ENCODE assay signal across 8 cellular contexts in the genomic region with DNA sequence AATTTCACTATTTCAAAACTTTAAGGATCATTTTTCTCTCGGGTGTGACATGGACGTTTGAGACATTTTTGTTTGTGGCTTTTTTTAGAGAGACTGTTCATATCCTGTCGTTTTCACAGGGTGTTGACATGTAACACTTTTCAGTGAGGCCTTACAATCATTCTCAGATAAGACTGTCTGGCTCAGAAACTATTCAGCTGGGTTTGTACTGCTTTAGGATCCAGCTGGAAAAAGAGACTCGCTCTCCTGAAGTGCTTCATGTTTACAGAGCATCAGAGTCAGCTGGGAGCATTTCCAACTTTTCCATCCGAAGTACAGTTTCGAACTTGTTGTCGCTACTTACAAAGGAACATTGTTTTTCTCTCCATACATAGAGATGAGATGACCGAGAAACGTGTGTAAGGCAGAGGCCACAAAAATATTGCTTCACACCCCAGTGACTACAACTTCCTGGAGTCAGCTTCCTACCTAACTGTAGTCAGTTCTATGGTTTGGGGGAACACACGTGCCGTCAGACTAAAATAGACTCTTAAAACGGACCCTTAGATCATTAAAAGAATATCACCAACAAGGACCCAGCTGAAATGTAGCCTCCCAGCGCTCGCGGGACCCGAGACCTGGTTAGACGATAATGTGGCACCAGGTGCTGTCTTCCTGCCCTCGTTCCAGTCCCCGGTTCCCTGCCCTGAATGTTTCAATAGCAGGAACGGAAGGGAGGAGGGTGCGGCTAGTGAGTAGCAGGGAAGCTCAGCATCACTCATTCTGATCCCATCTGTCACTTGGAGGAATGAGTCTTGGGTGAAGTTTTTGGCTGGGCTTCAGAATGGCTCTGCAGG.
DNase-seq lines count a peak whose midpoint lies in the region; ATAC-seq and TF ChIP-seq lines count a peak whose summit lies in the region.

No MANE protein-coding gene starts in this region.

- peak overlapping the region; percentile 14 to 22 for H3K4me3 ChIP-seq in right atrium auricular region

- H3K27ac ChIP-seq in 22Rv1 (peak overlapping the region; percentile 44), right atrium auricular region (peak overlapping the region; percentile 65 to 81)

- TF ChIP-seq CTCF in 22Rv1 (IDR thresholded peaks at IDR 0.05) (no peak), right atrium auricular region (IDR thresholded peaks at IDR 0.05) (no peak)

- H3K4me1 ChIP-seq in right atrium auricular region, result peaks cover 0 to 49% of the 10 kb centered on the region in 2 donors

- peak; percentile 31 for ATAC-seq in GM19043 (IDR thresholded peaks at IDR 0.05; ENCODE audit: low read depth, unreplicated experiment)
- peak; percentile 33 for ATAC-seq in stimulated activated naive CD8-positive, alpha-beta T cell treated with anti-CD3 and anti-CD28 coated beads, Interleukin-15, Interleukin-2, amounts not matched to agents 100 U/mL and 50 U/mL, for 24 hours
- ATAC-seq in SK-N-SH treated with all-trans-retinoic acid at 6 μM for 48 hours, result no peak

- H3K27me3 ChIP-seq in right atrium auricular region, result no peaks in the 10 kb centered on the region

- DNase-seq in HPDE6-E6E7 (ENCODE audit: extremely low spot score), result peak; percentile 68
- DNase-seq in activated effector memory CD4-positive, alpha-beta T cell treated with Interleukin-2 at 50 U/mL for 16 hours, result peak; percentile 2
- peak; percentile 67 for DNase-seq in right atrium auricular region (ENCODE audit: low spot score)
- peak; percentile 35 for DNase-seq in stimulated activated naive CD8-positive, alpha-beta T cell treated with anti-CD3 and anti-CD28 coated beads, Interleukin-15, Interleukin-2, amounts not matched to agents 100 U/mL and 50 U/mL, for 24 hours
- DNase-seq in SW 1271 (lab: John Stamatoyannopoulos, UW), result no peak

- peaks cover 17% of the 10 kb centered on the region for H3K36me3 ChIP-seq in right atrium auricular region

- no peaks in the 10 kb centered on the region for H3K9me3 ChIP-seq in right atrium auricular region

TF ChIP-seq in SK-N-SH treated with all-trans-retinoic acid at 6 μM for 48 hours, 23 proteins besides CTCF, POLR2A, EP300 and RAD21:
- TF ChIP-seq PPARA (CRISPR knock-in tag; IDR thresholded peaks at IDR 0.05; ENCODE audit: borderline replicate concordance) (no peak), ZNF70 (CRISPR knock-in tag; IDR thresholded peaks at IDR 0.05) (no peak), ZNF8 (CRISPR knock-in tag; IDR thresholded peaks at IDR 0.05) (no peak), GLIS3 (CRISPR knock-in tag; IDR thresholded peaks at IDR 0.05) (no peak), ISL1 (CRISPR knock-in tag; IDR thresholded peaks at IDR 0.05) (no peak), SNAI2 (CRISPR knock-in tag; IDR thresholded peaks at IDR 0.05) (no peak), CSDC2 (CRISPR knock-in tag; IDR thresholded peaks at IDR 0.05) (no peak), OSR1 (CRISPR knock-in tag; IDR thresholded peaks at IDR 0.05) (no peak), ARNTL (CRISPR knock-in tag; IDR thresholded peaks at IDR 0.05; ENCODE audit: borderline replicate concordance, low read depth) (no peak)

Comparison
In these comparisons a context has a peak if more than half of its experiments do, and no peak if none do; other contexts are left out.
1. DNase-seq: peak in HPDE6-E6E7 (single experiment), activated effector memory CD4-positive, alpha-beta T cell treated with Interleukin-2 at 50 U/mL for 16 hours (single experiment), right atrium auricular region (single experiment) and stimulated activated naive CD8-positive, alpha-beta T cell treated with anti-CD3 and anti-CD28 coated beads, Interleukin-15, Interleukin-2, amounts not matched to agents 100 U/mL and 50 U/mL, for 24 hours (single experiment); none in SW 1271 (0 of 2).